In genomic region chr7:132232394-132232793, GRCh38 we compare ENCODE assay signal across 22 cellular contexts.
"Had no signal": no experiment of that assay in that cellular context is flagged by ENCODE, and none has a peak within 500 bp of the region (broad histone marks: within the 10 kb centered on the region; RNA-seq: fewer than 3 reads in every experiment).

No MANE protein-coding gene starts in this region.

- DNase-seq: cerebellar nuclear complex; erythroblast; heart right ventricle; hypothalamus; kidney glomerular epithelial cell; left ventricle myocardium inferior; lower lobe of right lung; natural killer cell; psoas muscle; stimulated activated CD4-positive, alpha-beta T cell treated with anti-CD3 and anti-CD28 coated beads, Interleukin-4, amount 100 ng/mL, for 1 hour; stimulated activated CD8-positive, alpha-beta memory T cell treated with anti-CD3 and anti-CD28 coated beads, Interleukin-4, amount 100 ng/mL, for 48 hours; stimulated activated naive CD8-positive, alpha-beta T cell treated with anti-CD3 and anti-CD28 coated beads, Interleukin-15, Interleukin-2, amounts not matched to agents 100 U/mL and 50 U/mL, for 24 hours; thyroid gland; upper lobe of left lung; uterus had no signal

- H3K4me3 ChIP-seq: heart right ventricle, left ventricle myocardium inferior, lower lobe of right lung, psoas muscle, right atrium auricular region, suprapubic skin, thyroid gland, upper lobe of left lung, uterus had no signal

- H3K36me3 ChIP-seq: heart right ventricle, left ventricle myocardium inferior, lower lobe of right lung, right atrium auricular region, suprapubic skin, thyroid gland, upper lobe of left lung, uterus had no signal

- ATAC-seq: heart right ventricle; lower lobe of right lung; natural killer cell; psoas muscle; stimulated activated effector memory CD8-positive, alpha-beta T cell treated with anti-CD3 and anti-CD28 coated beads, Interleukin-12 subunit alpha, Interleukin-12 subunit beta, amount 100 ng/mL, for 72 hours; stimulated activated naive CD8-positive, alpha-beta T cell treated with anti-CD3 and anti-CD28 coated beads, Interleukin-15, Interleukin-2, amounts not matched to agents 100 U/mL and 50 U/mL, for 24 hours had no signal

- H3K4me1 Mint-ChIP-seq: memory B cell; natural killer cell; stimulated activated effector memory CD8-positive, alpha-beta T cell treated with anti-CD3 and anti-CD28 coated beads, Interleukin-12 subunit alpha, Interleukin-12 subunit beta, amount 100 ng/mL, for 72 hours had no signal

- H3K4me1 ChIP-seq: heart right ventricle, left ventricle myocardium inferior, lower lobe of right lung, parathyroid adenoma, psoas muscle, right atrium auricular region, suprapubic skin, thyroid gland, upper lobe of left lung, uterus had no signal

- H3K36me3 Mint-ChIP-seq: memory B cell; mesothelial cell of epicardium; natural killer cell; stimulated activated effector memory CD8-positive, alpha-beta T cell treated with anti-CD3 and anti-CD28 coated beads, Interleukin-12 subunit alpha, Interleukin-12 subunit beta, amount 100 ng/mL, for 72 hours had no signal

- H3K9me3 ChIP-seq: heart right ventricle, left ventricle myocardium inferior, lower lobe of right lung, psoas muscle, right atrium auricular region, suprapubic skin, thyroid gland, upper lobe of left lung, uterus had no signal

- H3K9me3 Mint-ChIP-seq: dendritic cell treated with granulocyte-macrophage colony-stimulating factor and Interleukin-4, amounts not matched to agents 40 ng/mL and 50 ng/mL, for 4 days; mesothelial cell of epicardium; natural killer cell; stimulated activated effector memory CD8-positive, alpha-beta T cell treated with anti-CD3 and anti-CD28 coated beads, Interleukin-12 subunit alpha, Interleukin-12 subunit beta, amount 100 ng/mL, for 72 hours had no signal

- H3K27me3 ChIP-seq: heart right ventricle, right atrium auricular region, suprapubic skin, thyroid gland, upper lobe of left lung, uterus had no signal

- H3K27ac ChIP-seq: heart right ventricle, left ventricle myocardium inferior, lower lobe of right lung, parathyroid adenoma, psoas muscle, right atrium auricular region, suprapubic skin, thyroid gland, upper lobe of left lung, uterus had no signal

- H3K27ac Mint-ChIP-seq: dendritic cell treated with granulocyte-macrophage colony-stimulating factor and Interleukin-4, amounts not matched to agents 40 ng/mL and 50 ng/mL, for 4 days; memory B cell; mesothelial cell of epicardium; natural killer cell; stimulated activated effector memory CD8-positive, alpha-beta T cell treated with anti-CD3 and anti-CD28 coated beads, Interleukin-12 subunit alpha, Interleukin-12 subunit beta, amount 100 ng/mL, for 72 hours had no signal

- H3K4me3 Mint-ChIP-seq: dendritic cell treated with granulocyte-macrophage colony-stimulating factor and Interleukin-4, amounts not matched to agents 40 ng/mL and 50 ng/mL, for 4 days; memory B cell; mesothelial cell of epicardium; natural killer cell; stimulated activated effector memory CD8-positive, alpha-beta T cell treated with anti-CD3 and anti-CD28 coated beads, Interleukin-12 subunit alpha, Interleukin-12 subunit beta, amount 100 ng/mL, for 72 hours had no signal
